In genomic region chr15:101528108-101528916, GRCh38 we compare ENCODE assay signal across 1 cellular context.
TF ChIP-seq lines count a peak whose summit lies in the region.

No MANE protein-coding gene starts in this region.

TF ChIP-seq in HepG2, 621 proteins besides CTCF, POLR2A, EP300 and RAD21 (continued from another document and continues in another):
- TF ChIP-seq HMGXB4 (CRISPR knock-in tag; IDR thresholded peaks at IDR 0.05; ENCODE audit: borderline replicate concordance in 1 of 2, low read depth in 1 of 2) (peak; percentile 26 to 42; a peak in 1 of 4 replicates), RFXANK (CRISPR knock-in tag; IDR thresholded peaks at IDR 0.05) (no peak), MYC (CRISPR knock-in tag; IDR thresholded peaks at IDR 0.05; ENCODE audit: borderline replicate concordance) (peak; percentile 76; the same call in 1 of the 2 replicates), ZNF772 (CRISPR knock-in tag; IDR thresholded peaks at IDR 0.05) (peak; percentile 66; the same call in 1 of the 2 replicates), MAZ (IDR thresholded peaks at IDR 0.05; ENCODE audit: borderline replicate concordance, low read depth, low read length) (peak; percentile 68; the same call in 1 of the 2 replicates), MAZ (CRISPR knock-in tag; IDR thresholded peaks at IDR 0.05; ENCODE audit: low read depth) (peak; percentile 31; the same call in 1 of the 2 replicates), FOXK2 (IDR thresholded peaks at IDR 0.05) (peak; percentile 93), IKZF4 (CRISPR knock-in tag; IDR thresholded peaks at IDR 0.05; ENCODE audit: borderline replicate concordance, low read depth, not compliant biosample characterization) (no peak), HIVEP1 (CRISPR knock-in tag; IDR thresholded peaks at IDR 0.05) (peak; percentile 41; the same call in 1 of the 2 replicates), TCF7 (IDR thresholded peaks at IDR 0.05; ENCODE audit: low read depth) (peak; percentile 76), BCLAF1 (IDR thresholded peaks at IDR 0.05) (no peak), HDAC2 (CRISPR knock-in tag; IDR thresholded peaks at IDR 0.05) (peak; percentile 94), ZBTB20 (CRISPR knock-in tag; IDR thresholded peaks at IDR 0.05; ENCODE audit: borderline replicate concordance, low read depth) (0 out of 2 replicates have a peak, but pooled peaks have one; percentile 20), MAX (IDR thresholded peaks at IDR 0.05) (peak; percentile 83), ZBTB37 (CRISPR knock-in tag; IDR thresholded peaks at IDR 0.05) (peak; percentile 33; the same call in 1 of the 2 replicates), HNF1B (CRISPR knock-in tag; IDR thresholded peaks at IDR 0.05) (peak; percentile 99), ZNF264 (CRISPR knock-in tag; IDR thresholded peaks at IDR 0.05) (peak; percentile 70; the same call in 1 of the 2 replicates), CHD2 (IDR thresholded peaks at IDR 0.05; ENCODE audit: low read depth, low read length) (no peak), ZNF503 (CRISPR knock-in tag; IDR thresholded peaks at IDR 0.05) (peak; percentile 87; the same call in 1 of the 2 replicates), SAP130 (CRISPR knock-in tag; IDR thresholded peaks at IDR 0.05; ENCODE audit: low read depth) (peak; percentile 90), UBTF (CRISPR knock-in tag; IDR thresholded peaks at IDR 0.05) (peak; percentile 93), ZSCAN31 (CRISPR knock-in tag; IDR thresholded peaks at IDR 0.05; ENCODE audit: low read depth) (peak; percentile 30; the same call in 1 of the 2 replicates), ZBTB38 (CRISPR knock-in tag; IDR thresholded peaks at IDR 0.05) (peak; percentile 49; the same call in 1 of the 2 replicates), ELK4 (CRISPR knock-in tag; IDR thresholded peaks at IDR 0.05; ENCODE audit: borderline replicate concordance) (no peak), ZNF562 (CRISPR knock-in tag; IDR thresholded peaks at IDR 0.05; ENCODE audit: borderline replicate concordance) (no peak), ZSCAN29 (CRISPR knock-in tag; conservative IDR thresholded peaks at IDR 0.05) (0 out of 2 replicates have a peak, but pooled peaks have one; percentile 12), ZSCAN25 (CRISPR knock-in tag; IDR thresholded peaks at IDR 0.05) (peak; percentile 50), ARID5B (CRISPR knock-in tag; IDR thresholded peaks at IDR 0.05) (peak; percentile 95), PHF8 (CRISPR knock-in tag; IDR thresholded peaks at IDR 0.05) (peak; percentile 59), NFIC (IDR thresholded peaks at IDR 0.05; ENCODE audit: low read length) (peak; percentile 78; the same call in 1 of the 2 replicates), PTBP1 (IDR thresholded peaks at IDR 0.05; ENCODE audit: low read depth, low read length, poor library complexity, severe bottlenecking) (no peak), ZNF670 (CRISPR knock-in tag; IDR thresholded peaks at IDR 0.05; ENCODE audit: borderline replicate concordance) (peak; percentile 94), ZKSCAN8 (CRISPR knock-in tag; IDR thresholded peaks at IDR 0.05; ENCODE audit: borderline replicate concordance) (peak; percentile 91; the same call in 1 of the 2 replicates), ZNF12 (CRISPR knock-in tag; IDR thresholded peaks at IDR 0.05) (peak; percentile 28; the same call in 1 of the 2 replicates), HNRNPL (IDR thresholded peaks at IDR 0.05; ENCODE audit: low read depth, low read length) (0 out of 2 replicates have a peak, but pooled peaks have one; percentile 62), GATAD2A (CRISPR knock-in tag; IDR thresholded peaks at IDR 0.05) (peak; percentile 94), NR2F2 (IDR thresholded peaks at IDR 0.05; ENCODE audit: borderline replicate concordance, low read depth) (peak; percentile 62; the same call in 1 of the 2 replicates), ZNF350 (CRISPR knock-in tag; IDR thresholded peaks at IDR 0.05; ENCODE audit: borderline replicate concordance, low read depth) (peak; percentile 81), MTA3 (CRISPR knock-in tag; IDR thresholded peaks at IDR 0.05) (no peak), THAP11 (CRISPR knock-in tag; IDR thresholded peaks at IDR 0.05) (peak; percentile 61), ZKSCAN5 (CRISPR knock-in tag; IDR thresholded peaks at IDR 0.05) (no peak), CHCHD3 (CRISPR knock-in tag; IDR thresholded peaks at IDR 0.05) (no peak)
